In genomic region chr6:87407896-87408720, GRCh38 we compare ENCODE assay signal across 9 cellular contexts. TPM values are rescaled to one million over a fixed set of nuclear protein-coding genes. Genes with fewer than 3 reads are reported as not detected.
DNase-seq lines count a peak whose midpoint lies in the region; ATAC-seq lines count a peak whose summit lies in the region.
"Had no signal": no experiment of that assay in that cellular context is flagged by ENCODE, and none has a peak within 500 bp of the region (broad histone marks: within the 10 kb centered on the region; RNA-seq: fewer than 3 reads in every experiment).

A gene with protein sequence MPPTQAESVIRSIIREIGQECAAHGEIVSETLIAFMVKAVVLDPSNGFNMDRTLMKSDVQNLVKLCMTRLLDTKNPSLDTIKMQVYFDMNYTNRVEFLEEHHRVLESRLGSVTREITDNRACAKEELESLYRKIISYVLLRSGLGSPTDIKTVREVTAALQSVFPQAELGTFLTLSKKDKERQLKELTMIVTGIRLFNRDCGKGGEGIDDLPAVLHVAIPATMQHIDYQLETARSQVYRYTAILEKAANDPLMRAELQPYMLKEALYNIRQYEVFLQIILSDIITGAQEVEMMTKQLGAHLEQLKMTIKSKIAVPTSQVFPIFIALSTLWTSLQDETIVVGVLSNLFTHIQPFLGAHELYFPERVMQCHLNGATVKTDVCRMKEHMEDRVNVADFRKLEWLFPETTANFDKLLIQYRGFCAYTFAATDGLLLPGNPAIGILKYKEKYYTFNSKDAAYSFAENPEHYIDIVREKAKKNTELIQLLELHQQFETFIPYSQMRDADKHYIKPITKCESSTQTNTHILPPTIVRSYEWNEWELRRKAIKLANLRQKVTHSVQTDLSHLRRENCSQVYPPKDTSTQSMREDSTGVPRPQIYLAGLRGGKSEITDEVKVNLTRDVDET (plus strand): TSS chr6:87407972. CDS start chr6:87409840, 1,868 bp downstream.

- peak within 1 kb of the TSS; percentile 65 for H3K27ac ChIP-seq in cingulate gyrus (ENCODE audit: low read depth, low read length)

- intact Hi-C loops in left colon (cut with DNase I, micrococcal nuclease): no loop called here

- peak; percentile 88 for DNase-seq in Ammon's horn (ENCODE audit: low spot score)
- peak; percentile 54 for DNase-seq in NCI-H446 treated with DMSO at 0.1 percent for 48 hours (lab: John Stamatoyannopoulos, UW)
- DNase-seq in activated CD4-positive, alpha-beta T cell treated with anti-CD3 and anti-CD28 coated beads for 4 hours: peak; percentile 77 to 85
- DNase-seq in left colon: peak; percentile 84 to 86
- peak; percentile 49 to 67 (median 58) for DNase-seq in stimulated activated CD4-positive, alpha-beta T cell treated with anti-CD3 and anti-CD28 coated beads, Interleukin-1b, Interleukin-23, amount 100 ng/mL, for 24 hours (ENCODE audit: low read depth in 4 of 4, low spot score in 1 of 4)

- ATAC-seq in GM19043 (IDR thresholded peaks at IDR 0.05; ENCODE audit: low read depth, unreplicated experiment): peak; percentile 73
- ATAC-seq in HG03378 (IDR thresholded peaks at IDR 0.05; ENCODE audit: unreplicated experiment): peak; percentile 76
- peak; percentile 93 for ATAC-seq in left colon

RNA-seq across cellular contexts. Expression of the gene that starts here (rescaled TPM):
- total RNA-seq in left colon: under 1 TPM in 1 of 2 donors, not detected in 1; 0.12 TPM
- total RNA-seq: activated CD8-positive, alpha-beta memory T cell treated with anti-CD3 and anti-CD28 coated beads for 36 hours had no signal

Comparison
In these comparisons a context has a peak if more than half of its experiments do, and no peak if none do; other contexts are left out.
1. Peak in every context shown above with its lines: DNase-seq, ATAC-seq and H3K27ac ChIP-seq.
2. Peak in DNase-seq and ATAC-seq in left colon; RNA of the gene not detected or under 1 TPM.